ENCODE assay signal across 10 cellular contexts in the genomic region with DNA sequence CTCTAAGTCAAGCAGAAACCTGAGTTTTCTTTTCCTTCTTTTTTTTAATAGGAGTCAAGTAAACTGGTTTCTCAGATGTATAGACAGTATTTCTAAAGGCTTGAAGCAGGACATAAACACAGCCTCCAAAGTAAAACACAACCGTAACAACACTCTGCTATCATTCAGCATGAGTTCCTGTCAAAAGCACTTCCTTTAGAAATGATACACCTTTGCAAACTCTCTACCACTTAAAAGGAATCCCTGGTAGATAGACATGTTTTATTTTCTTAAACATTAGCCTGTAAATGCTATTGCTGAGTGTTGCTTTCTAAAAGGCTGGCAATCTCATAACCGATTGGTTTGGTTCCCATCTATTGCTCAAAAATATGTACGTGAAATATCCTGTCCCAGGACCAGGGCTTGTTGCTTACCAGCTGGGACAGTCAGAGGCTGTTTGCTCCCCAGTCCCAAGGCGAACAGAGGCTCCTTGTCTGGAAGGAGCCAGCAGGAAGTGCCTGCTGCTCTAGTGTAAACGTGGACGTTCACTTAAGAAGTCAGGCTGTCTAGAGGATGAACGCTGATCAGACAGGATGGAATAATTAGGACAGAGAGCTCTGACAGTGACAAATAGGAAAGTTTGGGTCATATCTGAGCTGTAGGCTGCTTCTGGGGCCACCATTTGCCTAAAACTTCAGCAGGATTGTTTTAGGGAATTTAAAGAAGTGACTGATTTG.
DNase-seq lines count a peak whose midpoint lies in the region; ATAC-seq, FAIRE-seq and TF ChIP-seq lines count a peak whose summit lies in the region.
"Had no signal": no experiment of that assay in that cellular context is flagged by ENCODE, and none has a peak within 500 bp of the region (broad histone marks: within the 10 kb centered on the region; RNA-seq: fewer than 3 reads in every experiment).

No MANE protein-coding gene starts in this region.

- H3K9me3 ChIP-seq in gastroesophageal sphincter (no peaks in the 10 kb centered on the region), pancreas (no peaks in the 10 kb centered on the region)
- H3K9me3 ChIP-seq: psoas muscle, SJSA1 had no signal

- ATAC-seq in WTC11 (peak; percentile 28), gastroesophageal sphincter (peak; percentile 41), pancreas (peak in 3 of 4 donors; percentile 60 to 80 (median 62)), HG02763 (IDR thresholded peaks at IDR 0.05; ENCODE audit: unreplicated experiment) (no peak), HG03354 (IDR thresholded peaks at IDR 0.05; ENCODE audit: poor library complexity, severe bottlenecking, unreplicated experiment) (no peak)
- ATAC-seq: psoas muscle had no signal

- no peaks in the 10 kb centered on the region for H3K27me3 Mint-ChIP-seq in WTC11 (ENCODE audit: low read depth)

- peak overlapping the region; percentile 96 for H3K27ac Mint-ChIP-seq in WTC11

- H3K9me3 Mint-ChIP-seq in WTC11, result no peaks in the 10 kb centered on the region

- TF ChIP-seq POLR2A in gastroesophageal sphincter (IDR thresholded peaks at IDR 0.05), result no peak

- CTCF ChIA-PET in WTC11 (lab: Charles Lee), result interaction anchor here (1.4 to 1.5 kb wide), 2 partner anchors 40 to 185 kb away, joined by 6 to 9 read pairs; no protein-coding TSS in a partner anchor

- peak; percentile 10 for DNase-seq in ELR (ENCODE audit: low read depth)
- DNase-seq in WTC11 (ENCODE audit: low spot score), result no peak
- DNase-seq in pancreas, result no peak
- no peak for DNase-seq in ACHN
- no peak for DNase-seq in NCI-H446 treated with DMSO at 0.1 percent for 48 hours (lab: John Stamatoyannopoulos, UW)
- DNase-seq: psoas muscle had no signal

- H3K27me3 ChIP-seq in gastroesophageal sphincter (no peaks in the 10 kb centered on the region), pancreas (no peaks in the 10 kb centered on the region)
- H3K27me3 ChIP-seq: SJSA1 had no signal

- no peak overlapping the region; the same call in 1 of the 2 replicates for H3K4me3 Mint-ChIP-seq in WTC11

- H3K36me3 Mint-ChIP-seq in WTC11, result no peaks in the 10 kb centered on the region

- H3K36me3 ChIP-seq in gastroesophageal sphincter, result no peaks in the 10 kb centered on the region
- H3K36me3 ChIP-seq in pancreas, result no peaks in the 10 kb centered on the region
- H3K36me3 ChIP-seq: SJSA1 had no signal

- H3K27ac ChIP-seq in gastroesophageal sphincter (peak overlapping the region in 2 of 4 donors; percentile 25 to 62), pancreas (no peak overlapping the region)
- H3K27ac ChIP-seq: psoas muscle, SJSA1 had no signal

- TF ChIP-seq EP300 in gastroesophageal sphincter (IDR thresholded peaks at IDR 0.05), result no peak

- in situ Hi-C loops in ACHN (cut with HindIII; ENCODE audit: low pct_ligation_motif_present, low pct_unique_long_range_greater_than_20kb, low sequenced_read_pairs), result no loop called here

- H3K4me3 ChIP-seq in gastroesophageal sphincter, result no peak overlapping the region
- H3K4me3 ChIP-seq in pancreas, result no peak overlapping the region
- H3K4me3 ChIP-seq: psoas muscle, SJSA1 had no signal

- H3K4me1 ChIP-seq in gastroesophageal sphincter (peaks cover 0 to 13% (median 0%) of the 10 kb centered on the region in 3 donors), pancreas (peaks cover 0 to 5% (median 0%) of the 10 kb centered on the region in 3 donors)

- TF ChIP-seq CTCF in WTC11 (IDR thresholded peaks at IDR 0.05), result no peak
- no peak for TF ChIP-seq CTCF in gastroesophageal sphincter (IDR thresholded peaks at IDR 0.05)
- TF ChIP-seq CTCF in pancreas (IDR thresholded peaks at IDR 0.05), result no peak

- H3K4me1 Mint-ChIP-seq in WTC11, result peaks cover 41% of the 10 kb centered on the region

- WGBS in gastroesophageal sphincter (ENCODE audit: low coverage in 1 of 2), 2 donors, result 37 to 50% methylated on average over 6 to 7 of the region's 7 CpGs
- 55 to 57% methylated on average over 7 of the region's 7 CpGs for WGBS in pancreas, 2 donors

- POLR2A ChIA-PET in WTC11 (lab: Charles Lee), result interaction anchor here (0.6 to 2.0 kb wide), 4 partner anchors 21 to 177 kb away, joined by 3 to 5 read pairs (median 3); no protein-coding TSS in a partner anchor

- no peak for FAIRE-seq in pancreas (lab: Jason Lieb, UNC)

- intact Hi-C loops in pancreas (cut with DNase I), result no loop called here

TF ChIP-seq in WTC11, 78 proteins besides CTCF, POLR2A, EP300 and RAD21:
- TF ChIP-seq NFATC4 (CRISPR knock-in tag; IDR thresholded peaks at IDR 0.05) (no peak), TEAD4 (CRISPR knock-in tag; IDR thresholded peaks at IDR 0.05) (no peak), GRHL2 (CRISPR knock-in tag; IDR thresholded peaks at IDR 0.05; ENCODE audit: insufficient replicate concordance, severe bottlenecking) (no peak), NR3C1 (CRISPR knock-in tag; conservative IDR thresholded peaks at IDR 0.05; ENCODE audit: low read depth) (no peak)
- TF ChIP-seq, protein P1, sequence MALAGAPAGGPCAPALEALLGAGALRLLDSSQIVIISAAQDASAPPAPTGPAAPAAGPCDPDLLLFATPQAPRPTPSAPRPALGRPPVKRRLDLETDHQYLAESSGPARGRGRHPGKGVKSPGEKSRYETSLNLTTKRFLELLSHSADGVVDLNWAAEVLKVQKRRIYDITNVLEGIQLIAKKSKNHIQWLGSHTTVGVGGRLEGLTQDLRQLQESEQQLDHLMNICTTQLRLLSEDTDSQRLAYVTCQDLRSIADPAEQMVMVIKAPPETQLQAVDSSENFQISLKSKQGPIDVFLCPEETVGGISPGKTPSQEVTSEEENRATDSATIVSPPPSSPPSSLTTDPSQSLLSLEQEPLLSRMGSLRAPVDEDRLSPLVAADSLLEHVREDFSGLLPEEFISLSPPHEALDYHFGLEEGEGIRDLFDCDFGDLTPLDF (CRISPR knock-in tag; IDR thresholded peaks at IDR 0.05), result no peak
- TF ChIP-seq, protein P2, sequence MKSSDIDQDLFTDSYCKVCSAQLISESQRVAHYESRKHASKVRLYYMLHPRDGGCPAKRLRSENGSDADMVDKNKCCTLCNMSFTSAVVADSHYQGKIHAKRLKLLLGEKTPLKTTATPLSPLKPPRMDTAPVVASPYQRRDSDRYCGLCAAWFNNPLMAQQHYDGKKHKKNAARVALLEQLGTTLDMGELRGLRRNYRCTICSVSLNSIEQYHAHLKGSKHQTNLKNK (CRISPR knock-in tag; IDR thresholded peaks at IDR 0.05), result no peak
- TF ChIP-seq, protein P3, sequence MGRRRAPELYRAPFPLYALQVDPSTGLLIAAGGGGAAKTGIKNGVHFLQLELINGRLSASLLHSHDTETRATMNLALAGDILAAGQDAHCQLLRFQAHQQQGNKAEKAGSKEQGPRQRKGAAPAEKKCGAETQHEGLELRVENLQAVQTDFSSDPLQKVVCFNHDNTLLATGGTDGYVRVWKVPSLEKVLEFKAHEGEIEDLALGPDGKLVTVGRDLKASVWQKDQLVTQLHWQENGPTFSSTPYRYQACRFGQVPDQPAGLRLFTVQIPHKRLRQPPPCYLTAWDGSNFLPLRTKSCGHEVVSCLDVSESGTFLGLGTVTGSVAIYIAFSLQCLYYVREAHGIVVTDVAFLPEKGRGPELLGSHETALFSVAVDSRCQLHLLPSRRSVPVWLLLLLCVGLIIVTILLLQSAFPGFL (CRISPR knock-in tag; IDR thresholded peaks at IDR 0.05; ENCODE audit: borderline replicate concordance), result no peak

Comparison
In these comparisons a context has a peak if more than half of its experiments do, and no peak if none do; other contexts are left out.
1. ATAC-seq: peak in WTC11 (single experiment), gastroesophageal sphincter (single experiment) and pancreas (3 of 4); none in HG02763 (single experiment) and HG03354 (single experiment).